In the genomic region with DNA sequence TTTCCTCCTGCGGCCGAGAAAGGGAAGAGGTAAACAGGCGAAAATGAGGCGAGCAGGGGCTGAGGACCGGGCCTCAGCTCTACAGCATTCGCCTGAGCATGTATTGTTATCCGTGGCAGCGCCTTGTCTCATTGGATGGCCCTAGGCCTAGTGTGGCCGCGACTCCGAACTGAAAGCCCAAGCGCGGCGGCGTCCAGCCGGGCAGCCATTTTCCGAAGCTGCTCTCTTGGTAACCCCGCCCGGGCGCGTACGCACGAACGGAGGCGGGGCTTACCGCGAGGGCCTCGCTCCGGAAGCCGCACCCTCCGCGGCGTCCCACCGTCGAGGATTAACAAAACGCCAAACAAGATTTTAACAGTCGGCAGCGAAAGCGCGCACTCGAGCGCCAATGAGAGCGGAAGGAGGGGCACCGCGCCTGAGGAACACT, we compare ENCODE assay signal across 1 cellular context.
TF ChIP-seq lines count a peak whose summit lies in the region.

No MANE protein-coding gene starts in this region.

TF ChIP-seq in K562, 482 proteins besides CTCF, POLR2A, EP300 and RAD21 (continued from another document and continues in another):
- TF ChIP-seq, protein P1, sequence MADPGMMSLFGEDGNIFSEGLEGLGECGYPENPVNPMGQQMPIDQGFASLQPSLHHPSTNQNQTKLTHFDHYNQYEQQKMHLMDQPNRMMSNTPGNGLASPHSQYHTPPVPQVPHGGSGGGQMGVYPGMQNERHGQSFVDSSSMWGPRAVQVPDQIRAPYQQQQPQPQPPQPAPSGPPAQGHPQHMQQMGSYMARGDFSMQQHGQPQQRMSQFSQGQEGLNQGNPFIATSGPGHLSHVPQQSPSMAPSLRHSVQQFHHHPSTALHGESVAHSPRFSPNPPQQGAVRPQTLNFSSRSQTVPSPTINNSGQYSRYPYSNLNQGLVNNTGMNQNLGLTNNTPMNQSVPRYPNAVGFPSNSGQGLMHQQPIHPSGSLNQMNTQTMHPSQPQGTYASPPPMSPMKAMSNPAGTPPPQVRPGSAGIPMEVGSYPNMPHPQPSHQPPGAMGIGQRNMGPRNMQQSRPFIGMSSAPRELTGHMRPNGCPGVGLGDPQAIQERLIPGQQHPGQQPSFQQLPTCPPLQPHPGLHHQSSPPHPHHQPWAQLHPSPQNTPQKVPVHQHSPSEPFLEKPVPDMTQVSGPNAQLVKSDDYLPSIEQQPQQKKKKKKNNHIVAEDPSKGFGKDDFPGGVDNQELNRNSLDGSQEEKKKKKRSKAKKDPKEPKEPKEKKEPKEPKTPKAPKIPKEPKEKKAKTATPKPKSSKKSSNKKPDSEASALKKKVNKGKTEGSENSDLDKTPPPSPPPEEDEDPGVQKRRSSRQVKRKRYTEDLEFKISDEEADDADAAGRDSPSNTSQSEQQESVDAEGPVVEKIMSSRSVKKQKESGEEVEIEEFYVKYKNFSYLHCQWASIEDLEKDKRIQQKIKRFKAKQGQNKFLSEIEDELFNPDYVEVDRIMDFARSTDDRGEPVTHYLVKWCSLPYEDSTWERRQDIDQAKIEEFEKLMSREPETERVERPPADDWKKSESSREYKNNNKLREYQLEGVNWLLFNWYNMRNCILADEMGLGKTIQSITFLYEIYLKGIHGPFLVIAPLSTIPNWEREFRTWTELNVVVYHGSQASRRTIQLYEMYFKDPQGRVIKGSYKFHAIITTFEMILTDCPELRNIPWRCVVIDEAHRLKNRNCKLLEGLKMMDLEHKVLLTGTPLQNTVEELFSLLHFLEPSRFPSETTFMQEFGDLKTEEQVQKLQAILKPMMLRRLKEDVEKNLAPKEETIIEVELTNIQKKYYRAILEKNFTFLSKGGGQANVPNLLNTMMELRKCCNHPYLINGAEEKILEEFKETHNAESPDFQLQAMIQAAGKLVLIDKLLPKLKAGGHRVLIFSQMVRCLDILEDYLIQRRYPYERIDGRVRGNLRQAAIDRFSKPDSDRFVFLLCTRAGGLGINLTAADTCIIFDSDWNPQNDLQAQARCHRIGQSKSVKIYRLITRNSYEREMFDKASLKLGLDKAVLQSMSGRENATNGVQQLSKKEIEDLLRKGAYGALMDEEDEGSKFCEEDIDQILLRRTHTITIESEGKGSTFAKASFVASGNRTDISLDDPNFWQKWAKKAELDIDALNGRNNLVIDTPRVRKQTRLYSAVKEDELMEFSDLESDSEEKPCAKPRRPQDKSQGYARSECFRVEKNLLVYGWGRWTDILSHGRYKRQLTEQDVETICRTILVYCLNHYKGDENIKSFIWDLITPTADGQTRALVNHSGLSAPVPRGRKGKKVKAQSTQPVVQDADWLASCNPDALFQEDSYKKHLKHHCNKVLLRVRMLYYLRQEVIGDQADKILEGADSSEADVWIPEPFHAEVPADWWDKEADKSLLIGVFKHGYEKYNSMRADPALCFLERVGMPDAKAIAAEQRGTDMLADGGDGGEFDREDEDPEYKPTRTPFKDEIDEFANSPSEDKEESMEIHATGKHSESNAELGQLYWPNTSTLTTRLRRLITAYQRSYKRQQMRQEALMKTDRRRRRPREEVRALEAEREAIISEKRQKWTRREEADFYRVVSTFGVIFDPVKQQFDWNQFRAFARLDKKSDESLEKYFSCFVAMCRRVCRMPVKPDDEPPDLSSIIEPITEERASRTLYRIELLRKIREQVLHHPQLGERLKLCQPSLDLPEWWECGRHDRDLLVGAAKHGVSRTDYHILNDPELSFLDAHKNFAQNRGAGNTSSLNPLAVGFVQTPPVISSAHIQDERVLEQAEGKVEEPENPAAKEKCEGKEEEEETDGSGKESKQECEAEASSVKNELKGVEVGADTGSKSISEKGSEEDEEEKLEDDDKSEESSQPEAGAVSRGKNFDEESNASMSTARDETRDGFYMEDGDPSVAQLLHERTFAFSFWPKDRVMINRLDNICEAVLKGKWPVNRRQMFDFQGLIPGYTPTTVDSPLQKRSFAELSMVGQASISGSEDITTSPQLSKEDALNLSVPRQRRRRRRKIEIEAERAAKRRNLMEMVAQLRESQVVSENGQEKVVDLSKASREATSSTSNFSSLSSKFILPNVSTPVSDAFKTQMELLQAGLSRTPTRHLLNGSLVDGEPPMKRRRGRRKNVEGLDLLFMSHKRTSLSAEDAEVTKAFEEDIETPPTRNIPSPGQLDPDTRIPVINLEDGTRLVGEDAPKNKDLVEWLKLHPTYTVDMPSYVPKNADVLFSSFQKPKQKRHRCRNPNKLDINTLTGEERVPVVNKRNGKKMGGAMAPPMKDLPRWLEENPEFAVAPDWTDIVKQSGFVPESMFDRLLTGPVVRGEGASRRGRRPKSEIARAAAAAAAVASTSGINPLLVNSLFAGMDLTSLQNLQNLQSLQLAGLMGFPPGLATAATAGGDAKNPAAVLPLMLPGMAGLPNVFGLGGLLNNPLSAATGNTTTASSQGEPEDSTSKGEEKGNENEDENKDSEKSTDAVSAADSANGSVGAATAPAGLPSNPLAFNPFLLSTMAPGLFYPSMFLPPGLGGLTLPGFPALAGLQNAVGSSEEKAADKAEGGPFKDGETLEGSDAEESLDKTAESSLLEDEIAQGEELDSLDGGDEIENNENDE (IDR thresholded peaks at IDR 0.05; ENCODE audit: low read depth, low read length) = no peak
- TF ChIP-seq CEBPB (tag; IDR thresholded peaks at IDR 0.05) (no peak), CBX8 (IDR thresholded peaks at IDR 0.05; ENCODE audit: borderline replicate concordance, extremely low read depth, low read depth, low read length, poor library complexity, severe bottlenecking) (no peak), CGGBP1 (CRISPR knock-in tag; IDR thresholded peaks at IDR 0.05) (0 out of 2 replicates have a peak, but pooled peaks have one; percentile 48), ZC3H8 (IDR thresholded peaks at IDR 0.05) (no peak), ZNF133 (CRISPR knock-in tag; IDR thresholded peaks at IDR 0.05) (no peak), ZNF444 (CRISPR knock-in tag; IDR thresholded peaks at IDR 0.05) (no peak), USF1 (CRISPR knock-in tag; IDR thresholded peaks at IDR 0.05) (no peak), CHD1 (IDR thresholded peaks at IDR 0.05; ENCODE audit: low read length) (peak; percentile 91), ZNF311 (CRISPR knock-in tag; IDR thresholded peaks at IDR 0.05) (no peak), CHCHD3 (CRISPR knock-in tag; IDR thresholded peaks at IDR 0.05) (no peak), RBM25 (IDR thresholded peaks at IDR 0.05; ENCODE audit: low read depth, low read length, severe bottlenecking) (no peak), XRCC5 (IDR thresholded peaks at IDR 0.05; ENCODE audit: low read depth, low read length) (no peak), MAFG (tag; conservative IDR thresholded peaks at IDR 0.05) (no peak), ID3 (CRISPR knock-in tag; IDR thresholded peaks at IDR 0.05) (no peak), ID3 (tag; IDR thresholded peaks at IDR 0.05) (no peak), SMAD4 (CRISPR knock-in tag; conservative IDR thresholded peaks at IDR 0.05) (no peak), ZFP1 (CRISPR knock-in tag; IDR thresholded peaks at IDR 0.05) (no peak), FOSL1 (tag; conservative IDR thresholded peaks at IDR 0.05) (no peak), RUNX1 (IDR thresholded peaks at IDR 0.05; ENCODE audit: low read depth) (0 out of 2 replicates have a peak, but pooled peaks have one; percentile 24), ZKSCAN8 (CRISPR knock-in tag; IDR thresholded peaks at IDR 0.05) (peak; percentile 38; the same call in 1 of the 2 replicates), NR3C1 (CRISPR knock-in tag; IDR thresholded peaks at IDR 0.05) (no peak), SRSF1 (IDR thresholded peaks at IDR 0.05; ENCODE audit: low read depth, low read length) (no peak), HDAC6 (IDR thresholded peaks at IDR 0.05; ENCODE audit: low read depth, low read length) (no peak), TOE1 (IDR thresholded peaks at IDR 0.05; ENCODE audit: borderline replicate concordance) (no peak), TOE1 (CRISPR knock-in tag; IDR thresholded peaks at IDR 0.05; ENCODE audit: borderline replicate concordance, low read depth) (no peak), ZBTB1 (CRISPR knock-in tag; IDR thresholded peaks at IDR 0.05; ENCODE audit: borderline replicate concordance, low read depth) (no peak; the same call in 1 of the 2 replicates), ILF3 (IDR thresholded peaks at IDR 0.05; ENCODE audit: borderline replicate concordance) (no peak), ELF2 (CRISPR knock-in tag; IDR thresholded peaks at IDR 0.05) (peak; percentile 39; the same call in 1 of the 2 replicates), ZNF77 (CRISPR knock-in tag; IDR thresholded peaks at IDR 0.05) (no peak), PTRF (tag; IDR thresholded peaks at IDR 0.05) (no peak), MTF1 (CRISPR knock-in tag; IDR thresholded peaks at IDR 0.05; ENCODE audit: borderline replicate concordance) (no peak), CAMTA2 (CRISPR knock-in tag; conservative IDR thresholded peaks at IDR 0.05) (no peak), LARP7 (IDR thresholded peaks at IDR 0.05) (no peak), HNRNPK (IDR thresholded peaks at IDR 0.05; ENCODE audit: low read depth, low read length, poor library complexity, severe bottlenecking) (no peak), TSC22D4 (tag; IDR thresholded peaks at IDR 0.05) (no peak), MXI1 (IDR thresholded peaks at IDR 0.05; ENCODE audit: low read depth, low read length) (no peak), ATF7 (IDR thresholded peaks at IDR 0.05) (no peak), CTBP1 (IDR thresholded peaks at IDR 0.05; ENCODE audit: borderline replicate concordance) (peak; percentile 76)
- TF ChIP-seq, protein P2, sequence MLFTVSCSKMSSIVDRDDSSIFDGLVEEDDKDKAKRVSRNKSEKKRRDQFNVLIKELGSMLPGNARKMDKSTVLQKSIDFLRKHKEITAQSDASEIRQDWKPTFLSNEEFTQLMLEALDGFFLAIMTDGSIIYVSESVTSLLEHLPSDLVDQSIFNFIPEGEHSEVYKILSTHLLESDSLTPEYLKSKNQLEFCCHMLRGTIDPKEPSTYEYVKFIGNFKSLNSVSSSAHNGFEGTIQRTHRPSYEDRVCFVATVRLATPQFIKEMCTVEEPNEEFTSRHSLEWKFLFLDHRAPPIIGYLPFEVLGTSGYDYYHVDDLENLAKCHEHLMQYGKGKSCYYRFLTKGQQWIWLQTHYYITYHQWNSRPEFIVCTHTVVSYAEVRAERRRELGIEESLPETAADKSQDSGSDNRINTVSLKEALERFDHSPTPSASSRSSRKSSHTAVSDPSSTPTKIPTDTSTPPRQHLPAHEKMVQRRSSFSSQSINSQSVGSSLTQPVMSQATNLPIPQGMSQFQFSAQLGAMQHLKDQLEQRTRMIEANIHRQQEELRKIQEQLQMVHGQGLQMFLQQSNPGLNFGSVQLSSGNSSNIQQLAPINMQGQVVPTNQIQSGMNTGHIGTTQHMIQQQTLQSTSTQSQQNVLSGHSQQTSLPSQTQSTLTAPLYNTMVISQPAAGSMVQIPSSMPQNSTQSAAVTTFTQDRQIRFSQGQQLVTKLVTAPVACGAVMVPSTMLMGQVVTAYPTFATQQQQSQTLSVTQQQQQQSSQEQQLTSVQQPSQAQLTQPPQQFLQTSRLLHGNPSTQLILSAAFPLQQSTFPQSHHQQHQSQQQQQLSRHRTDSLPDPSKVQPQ (CRISPR knock-in tag; IDR thresholded peaks at IDR 0.05; ENCODE audit: borderline replicate concordance) = no peak
- TF ChIP-seq, protein P3, sequence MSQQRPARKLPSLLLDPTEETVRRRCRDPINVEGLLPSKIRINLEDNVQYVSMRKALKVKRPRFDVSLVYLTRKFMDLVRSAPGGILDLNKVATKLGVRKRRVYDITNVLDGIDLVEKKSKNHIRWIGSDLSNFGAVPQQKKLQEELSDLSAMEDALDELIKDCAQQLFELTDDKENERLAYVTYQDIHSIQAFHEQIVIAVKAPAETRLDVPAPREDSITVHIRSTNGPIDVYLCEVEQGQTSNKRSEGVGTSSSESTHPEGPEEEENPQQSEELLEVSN (IDR thresholded peaks at IDR 0.05; ENCODE audit: borderline replicate concordance in 1 of 2, extremely low read depth in 1 of 2, insufficient read depth in 1 of 2, insufficient read length in 1 of 2, low read depth in 1 of 2, low read length in 1 of 2, poor library complexity in 1 of 2, severe bottlenecking in 1 of 2) = peak in 1 of 2 experiments; percentile 71
- TF ChIP-seq, protein P4, sequence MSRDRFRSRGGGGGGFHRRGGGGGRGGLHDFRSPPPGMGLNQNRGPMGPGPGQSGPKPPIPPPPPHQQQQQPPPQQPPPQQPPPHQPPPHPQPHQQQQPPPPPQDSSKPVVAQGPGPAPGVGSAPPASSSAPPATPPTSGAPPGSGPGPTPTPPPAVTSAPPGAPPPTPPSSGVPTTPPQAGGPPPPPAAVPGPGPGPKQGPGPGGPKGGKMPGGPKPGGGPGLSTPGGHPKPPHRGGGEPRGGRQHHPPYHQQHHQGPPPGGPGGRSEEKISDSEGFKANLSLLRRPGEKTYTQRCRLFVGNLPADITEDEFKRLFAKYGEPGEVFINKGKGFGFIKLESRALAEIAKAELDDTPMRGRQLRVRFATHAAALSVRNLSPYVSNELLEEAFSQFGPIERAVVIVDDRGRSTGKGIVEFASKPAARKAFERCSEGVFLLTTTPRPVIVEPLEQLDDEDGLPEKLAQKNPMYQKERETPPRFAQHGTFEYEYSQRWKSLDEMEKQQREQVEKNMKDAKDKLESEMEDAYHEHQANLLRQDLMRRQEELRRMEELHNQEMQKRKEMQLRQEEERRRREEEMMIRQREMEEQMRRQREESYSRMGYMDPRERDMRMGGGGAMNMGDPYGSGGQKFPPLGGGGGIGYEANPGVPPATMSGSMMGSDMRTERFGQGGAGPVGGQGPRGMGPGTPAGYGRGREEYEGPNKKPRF (IDR thresholded peaks at IDR 0.05; ENCODE audit: low read depth, low read length) = no peak
- TF ChIP-seq, protein P5, sequence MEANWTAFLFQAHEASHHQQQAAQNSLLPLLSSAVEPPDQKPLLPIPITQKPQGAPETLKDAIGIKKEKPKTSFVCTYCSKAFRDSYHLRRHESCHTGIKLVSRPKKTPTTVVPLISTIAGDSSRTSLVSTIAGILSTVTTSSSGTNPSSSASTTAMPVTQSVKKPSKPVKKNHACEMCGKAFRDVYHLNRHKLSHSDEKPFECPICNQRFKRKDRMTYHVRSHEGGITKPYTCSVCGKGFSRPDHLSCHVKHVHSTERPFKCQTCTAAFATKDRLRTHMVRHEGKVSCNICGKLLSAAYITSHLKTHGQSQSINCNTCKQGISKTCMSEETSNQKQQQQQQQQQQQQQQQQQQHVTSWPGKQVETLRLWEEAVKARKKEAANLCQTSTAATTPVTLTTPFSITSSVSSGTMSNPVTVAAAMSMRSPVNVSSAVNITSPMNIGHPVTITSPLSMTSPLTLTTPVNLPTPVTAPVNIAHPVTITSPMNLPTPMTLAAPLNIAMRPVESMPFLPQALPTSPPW (CRISPR knock-in tag; IDR thresholded peaks at IDR 0.05) = peak; percentile 65; the same call in 1 of the 2 replicates
- TF ChIP-seq, protein P6, sequence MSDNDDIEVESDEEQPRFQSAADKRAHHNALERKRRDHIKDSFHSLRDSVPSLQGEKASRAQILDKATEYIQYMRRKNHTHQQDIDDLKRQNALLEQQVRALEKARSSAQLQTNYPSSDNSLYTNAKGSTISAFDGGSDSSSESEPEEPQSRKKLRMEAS (CRISPR knock-in tag; IDR thresholded peaks at IDR 0.05) = no peak
